Comparison of ENCODE assay signal across 14 cellular contexts in genomic region chr17:67156269-67157199, GRCh38.
DNase-seq lines count a peak whose midpoint lies in the region; ATAC-seq, FAIRE-seq and TF ChIP-seq lines count a peak whose summit lies in the region.
"Had no signal": no experiment of that assay in that cellular context is flagged by ENCODE, and none has a peak within 500 bp of the region (broad histone marks: within the 10 kb centered on the region; RNA-seq: fewer than 3 reads in every experiment).

No MANE protein-coding gene starts in this region.

- H3K4me3 Mint-ChIP-seq in astrocyte (ENCODE audit: unreplicated experiment): no peak overlapping the region
- H3K4me3 Mint-ChIP-seq in naive thymus-derived CD8-positive, alpha-beta T cell: no peak overlapping the region
- H3K4me3 Mint-ChIP-seq: activated naive CD4-positive, alpha-beta T cell treated with anti-CD3 and anti-CD28 coated beads, Interleukin-2, amount 50 U/mL, for 24 hours had no signal

- ATAC-seq in naive thymus-derived CD8-positive, alpha-beta T cell: no peak
- ATAC-seq: Panc1 had no signal

- no peaks in the 10 kb centered on the region for H3K27me3 Mint-ChIP-seq in astrocyte (ENCODE audit: low read depth, unreplicated experiment)
- H3K27me3 Mint-ChIP-seq in naive thymus-derived CD8-positive, alpha-beta T cell: no peaks in the 10 kb centered on the region
- H3K27me3 Mint-ChIP-seq: activated naive CD4-positive, alpha-beta T cell treated with anti-CD3 and anti-CD28 coated beads, Interleukin-2, amount 50 U/mL, for 24 hours had no signal

- peak overlapping the region; percentile 23 for H3K27ac Mint-ChIP-seq in astrocyte (ENCODE audit: unreplicated experiment)
- no peak overlapping the region for H3K27ac Mint-ChIP-seq in naive thymus-derived CD8-positive, alpha-beta T cell
- H3K27ac Mint-ChIP-seq: activated naive CD4-positive, alpha-beta T cell treated with anti-CD3 and anti-CD28 coated beads, Interleukin-2, amount 50 U/mL, for 24 hours had no signal

- TF ChIP-seq EP300 in esophagus muscularis mucosa (IDR thresholded peaks at IDR 0.05): no peak

- H3K4me2 ChIP-seq in astrocyte (ENCODE audit: low read length): peak overlapping the region; percentile 57

- H3K9me3 ChIP-seq in MG63: no peaks in the 10 kb centered on the region
- no peaks in the 10 kb centered on the region for H3K9me3 ChIP-seq in astrocyte (ENCODE audit: insufficient read depth, low read depth, low read length)
- no peaks in the 10 kb centered on the region for H3K9me3 ChIP-seq in esophagus muscularis mucosa

- H3K4me3 ChIP-seq in MG63 (no peak overlapping the region), astrocyte (ENCODE audit: insufficient read depth, low read depth, low read length) (no peak overlapping the region), esophagus muscularis mucosa (no peak overlapping the region)

- no peaks in the 10 kb centered on the region for H3K79me2 ChIP-seq in astrocyte (ENCODE audit: insufficient read depth, low read length)

- no peak for TF ChIP-seq CTCF in astrocyte (IDR thresholded peaks at IDR 0.05; ENCODE audit: insufficient read depth, low read depth, low read length)
- TF ChIP-seq CTCF in esophagus muscularis mucosa (IDR thresholded peaks at IDR 0.05): no peak

- DNase-seq in NCI-H446 treated with DMSO at 0.1 percent for 48 hours (lab: John Stamatoyannopoulos, UW): peak; percentile 26
- DNase-seq in NCI-H446 (lab: John Stamatoyannopoulos, UW): no peak
- peak; percentile 4 for DNase-seq in MG63
- peak; percentile 85 for DNase-seq in astrocyte (ENCODE audit: low read depth)
- DNase-seq in lung microvascular endothelial cell (ENCODE audit: low read depth in 2 of 2): peak; percentile 5 to 71
- no peak for DNase-seq in esophagus muscularis mucosa (ENCODE audit: extremely low spot score)
- DNase-seq in RPMI8226: no peak
- no peak for DNase-seq in naive thymus-derived CD8-positive, alpha-beta T cell
- DNase-seq: DMS 273 treated with DMSO at 0.1 percent for 48 hours, NCI-H2081 treated with DMSO at 0.1 percent for 48 hours, WERI-Rb-1 had no signal

- H2AFZ ChIP-seq in astrocyte (ENCODE audit: low read depth, low read length): no peak overlapping the region

- H4K20me1 ChIP-seq in astrocyte (ENCODE audit: insufficient read depth, low read length): peaks cover 5% of the 10 kb centered on the region

- H3K27ac ChIP-seq in astrocyte (ENCODE audit: low read depth, low read length): peak overlapping the region; percentile 57
- no peak overlapping the region for H3K27ac ChIP-seq in esophagus muscularis mucosa (replicated peaks in 1 of 4)
- H3K27ac ChIP-seq: WERI-Rb-1 had no signal

- peaks cover 14% of the 10 kb centered on the region for H3K4me1 Mint-ChIP-seq in astrocyte (ENCODE audit: low read depth, unreplicated experiment)
- H3K4me1 Mint-ChIP-seq in naive thymus-derived CD8-positive, alpha-beta T cell: peaks cover 9 to 25% (median 16%) of the 10 kb centered on the region in 4 donors

- TF ChIP-seq POLR2A in esophagus muscularis mucosa (IDR thresholded peaks at IDR 0.05; ENCODE audit: low read depth): no peak

- peaks cover 14% of the 10 kb centered on the region for H3K36me3 Mint-ChIP-seq in astrocyte (ENCODE audit: low read depth, unreplicated experiment)
- H3K36me3 Mint-ChIP-seq in naive thymus-derived CD8-positive, alpha-beta T cell: peaks cover 15 to 65% (median 39%) of the 10 kb centered on the region in 3 donors

- 83% methylated on average over 9 of the region's 9 CpGs for WGBS in esophagus muscularis mucosa

- intact Hi-C loops in esophagus muscularis mucosa (cut with DNase I): no loop called here

- H3K9me3 Mint-ChIP-seq in astrocyte (ENCODE audit: unreplicated experiment): no peaks in the 10 kb centered on the region
- H3K9me3 Mint-ChIP-seq in naive thymus-derived CD8-positive, alpha-beta T cell: peaks cover 0 to 1% (median 0%) of the 10 kb centered on the region in 9 donors
- H3K9me3 Mint-ChIP-seq: activated naive CD4-positive, alpha-beta T cell treated with anti-CD3 and anti-CD28 coated beads, Interleukin-2, amount 50 U/mL, for 24 hours had no signal

- H3K4me1 ChIP-seq in astrocyte (ENCODE audit: insufficient read depth, low read length): peaks cover 18% of the 10 kb centered on the region
- no peaks in the 10 kb centered on the region for H3K4me1 ChIP-seq in esophagus muscularis mucosa

- no peak overlapping the region for H3K9ac ChIP-seq in astrocyte (ENCODE audit: low read length)

- H3K36me3 ChIP-seq in MG63: peaks cover 35% of the 10 kb centered on the region
- peaks cover 11% of the 10 kb centered on the region for H3K36me3 ChIP-seq in astrocyte (ENCODE audit: insufficient read depth, low read length)
- H3K36me3 ChIP-seq in esophagus muscularis mucosa: peaks cover 10 to 37% (median 20%) of the 10 kb centered on the region in 4 donors

- H3K27me3 ChIP-seq in MG63 (no peaks in the 10 kb centered on the region), astrocyte (ENCODE audit: insufficient read depth, low read length) (no peaks in the 10 kb centered on the region), esophagus muscularis mucosa (no peaks in the 10 kb centered on the region)

- FAIRE-seq in astrocyte (lab: Jason Lieb, UNC): no peak
- FAIRE-seq: GM12892 had no signal

- POLR2A ChIA-PET in naive thymus-derived CD8-positive, alpha-beta T cell (lab: Charles Lee): no interaction called here

Comparison
In these comparisons a context has a peak if more than half of its experiments do, and no peak if none do; other contexts are left out.
1. DNase-seq: peak in NCI-H446 treated with DMSO at 0.1 percent for 48 hours (single experiment), MG63 (single experiment), astrocyte (single experiment) and lung microvascular endothelial cell (2 of 2); none in NCI-H446 (0 of 2), esophagus muscularis mucosa (single experiment), RPMI8226 (single experiment) and naive thymus-derived CD8-positive, alpha-beta T cell (0 of 10).